In genomic region chr17:76381633-76382304, GRCh38 we compare ENCODE assay signal across 11 cellular contexts. TPM values are rescaled to one million over a fixed set of nuclear protein-coding genes. Genes with fewer than 3 reads are reported as not detected.
DNase-seq lines count a peak whose midpoint lies in the region; ATAC-seq and TF ChIP-seq lines count a peak whose summit lies in the region.
"Had no signal": no experiment of that assay in that cellular context is flagged by ENCODE, and none has a peak within 500 bp of the region (broad histone marks: within the 10 kb centered on the region; RNA-seq: fewer than 3 reads in every experiment).

No MANE protein-coding gene starts in this region.

- no peak overlapping the region for H3K9ac ChIP-seq in MM.1S (ENCODE audit: low read length)

- H3K36me3 ChIP-seq in H7 (replicated peaks; ENCODE audit: control insufficient read depth, insufficient read depth, low read length) (no peaks in the 10 kb centered on the region), ascending aorta (no peaks in the 10 kb centered on the region), MM.1S (replicated peaks; ENCODE audit: insufficient read depth, low read length) (no peaks in the 10 kb centered on the region)

- no peaks in the 10 kb centered on the region for H3K9me2 ChIP-seq in MM.1S (replicated peaks; ENCODE audit: insufficient read depth, low read length)

- H3K4me3 Mint-ChIP-seq in memory B cell: peak overlapping the region; percentile 34

- no peaks in the 10 kb centered on the region for H3K79me2 ChIP-seq in MM.1S (ENCODE audit: low read length)

- peaks cover 1% of the 10 kb centered on the region for H3K9me3 Mint-ChIP-seq in memory B cell

- H3K9me3 ChIP-seq in ascending aorta: no peaks in the 10 kb centered on the region
- H3K9me3 ChIP-seq in MM.1S (replicated peaks; ENCODE audit: insufficient read depth, low read length): no peaks in the 10 kb centered on the region

- ATAC-seq in memory B cell (ENCODE audit: low read depth) (no peak), GM18868 (IDR thresholded peaks at IDR 0.05; ENCODE audit: unreplicated experiment) (no peak)

- CTCF ChIA-PET in AG04449 (lab: Yijun Ruan, JAX): interaction anchor here (1.8 to 32.3 kb wide), 5 partner anchors 16 to 78 kb away, joined by 5 to 851 read pairs (median 186); partner anchors contain the start of genes PRPSAP1, QRICH2 and UBE2O

- POLR2A ChIA-PET in AG04449 (lab: Yijun Ruan, JAX): interaction anchor here (1.1 to 6.0 kb wide), 4 partner anchors 8 to 29 kb away, joined by 3 to 47 read pairs (median 20); partner anchors contain the start of gene PRPSAP1

- TF ChIP-seq CTCF in AG04449 (IDR thresholded peaks at IDR 0.05; ENCODE audit: insufficient read depth, low read length, missing control alignments) (no peak), ascending aorta (IDR thresholded peaks at IDR 0.05) (no peak), MM.1S (IDR thresholded peaks at IDR 0.05; ENCODE audit: low read length) (no peak), GM13976 (IDR thresholded peaks at IDR 0.05; ENCODE audit: borderline replicate concordance, control extremely low read depth, extremely low read depth, insufficient read depth, missing control alignments) (no peak)

- DNase-seq in AG04449 (ENCODE audit: low read depth, low spot score): no peak
- DNase-seq in H7: peak; percentile 64
- DNase-seq in ascending aorta (ENCODE audit: low spot score in 2 of 2): no peak
- no peak for DNase-seq in memory B cell (ENCODE audit: low spot score in 2 of 2)
- no peak for DNase-seq in MM.1S
- DNase-seq in stimulated activated naive CD4-positive, alpha-beta T cell treated with Interleukin-2 at 50 U/mL for 16 hours (lab: John Stamatoyannopoulos, UW): no peak
- no peak for DNase-seq in GM13976 (ENCODE audit: low spot score)
- DNase-seq: activated naive CD4-positive, alpha-beta T cell; DMS153; SHP77 treated with DMSO at 0.1 percent for 48 hours had no signal

- no peaks in the 10 kb centered on the region for H4K20me1 ChIP-seq in MM.1S (ENCODE audit: insufficient read depth, low read length)

- peaks cover 6 to 26% of the 10 kb centered on the region in 2 donors for H3K4me1 ChIP-seq in ascending aorta
- peaks cover 11% of the 10 kb centered on the region; the same call in 1 of the 2 replicates for H3K4me1 ChIP-seq in MM.1S (ENCODE audit: low read length)

- H3K4me3 ChIP-seq in AG04449 (ENCODE audit: low read depth, low read length) (peak overlapping the region; percentile 76), H7 (ENCODE audit: insufficient read depth, low read depth, low read length) (peak overlapping the region; percentile 63; the same call in 1 of the 2 replicates), ascending aorta (peak overlapping the region in 1 of 2 donors; percentile 67), MM.1S (ENCODE audit: low read length) (no peak overlapping the region)

- H3F3A ChIP-seq in MM.1S (ENCODE audit: insufficient read depth, low read length): peaks cover 9% of the 10 kb centered on the region

- H2AFZ ChIP-seq in MM.1S (ENCODE audit: low read length): no peak overlapping the region

- H3K27ac Mint-ChIP-seq in memory B cell: no peak overlapping the region

- no peaks in the 10 kb centered on the region for H3K36me3 Mint-ChIP-seq in memory B cell

- peaks cover 12% of the 10 kb centered on the region for H3K4me1 Mint-ChIP-seq in memory B cell

- H3K27me3 Mint-ChIP-seq in memory B cell: peaks cover 5% of the 10 kb centered on the region

- H3K27me3 ChIP-seq in H7 (ENCODE audit: control insufficient read depth, insufficient read depth, low read length): peaks cover 40% of the 10 kb centered on the region
- no peaks in the 10 kb centered on the region for H3K27me3 ChIP-seq in ascending aorta
- peaks cover 18% of the 10 kb centered on the region for H3K27me3 ChIP-seq in MM.1S (replicated peaks; ENCODE audit: insufficient read depth, low read length)

- in situ Hi-C loops in GM13976 (cut with MboI; ENCODE audit: low sequenced_read_pairs, unreplicated experiment): no loop called here

- H3K4me2 ChIP-seq in MM.1S (ENCODE audit: low read depth, low read length): no peak overlapping the region

- intact Hi-C loops in ascending aorta (cut with DNase I): loop anchor here (1.0 kb wide), 1 partner anchor 27 kb away; no protein-coding TSS in a partner anchor

- peak overlapping the region; percentile 90 to 94 for H3K27ac ChIP-seq in ascending aorta
- no peak overlapping the region for H3K27ac ChIP-seq in MM.1S (ENCODE audit: low read length)

RNA-seq across cellular contexts. Expression of gene SPHK1, which starts 2.6 kb away (rescaled TPM):
- total RNA-seq in H7 (2014; rRNA removed; shearing (Covaris generic)): 1.9 and 4.8 TPM in 2 replicates
- total RNA-seq in ascending aorta: 120 TPM

RNA-seq across cellular contexts. Expression of gene PRPSAP1, which starts 28.1 kb away (rescaled TPM):
- 51.9 and 56.8 TPM in 2 replicates for total RNA-seq in H7 (2014; rRNA removed; shearing (Covaris generic))
- total RNA-seq in ascending aorta: 16.1 TPM

Comparison
In these comparisons a context has a peak if more than half of its experiments do, and no peak if none do; other contexts are left out.
1. RNA of gene SPHK1, which starts 2.6 kb away (total RNA-seq): 120 TPM in ascending aorta (single experiment); 1.9 to 4.8 TPM in H7; every median in the first group is over 10 times any median in the second.